8 cellular contexts compared by ENCODE assay signal in genomic region chr12:106301611-106302321, GRCh38. TPM values are rescaled to one million over a fixed set of nuclear protein-coding genes. Genes with fewer than 3 reads are reported as not detected.
DNase-seq lines count a peak whose midpoint lies in the region; ATAC-seq and TF ChIP-seq lines count a peak whose summit lies in the region.

No MANE protein-coding gene starts in this region.

- H3K4me3 ChIP-seq in coronary artery (peak overlapping the region; percentile 96), lower lobe of right lung (peak overlapping the region; percentile 97)

- peaks cover 54% of the 10 kb centered on the region for H3K4me1 ChIP-seq in lower lobe of right lung

- TF ChIP-seq CTCF in coronary artery (IDR thresholded peaks at IDR 0.05) (no peak), lower lobe of right lung (IDR thresholded peaks at IDR 0.05) (no peak)

- H3K27ac ChIP-seq in coronary artery (peak overlapping the region; percentile 97 to 98), lower lobe of right lung (peak overlapping the region; percentile 98)

- no peaks in the 10 kb centered on the region for H3K36me3 ChIP-seq in lower lobe of right lung

- DNase-seq in NCI-H2029 (lab: John Stamatoyannopoulos, UW) (peak; percentile 48), NCI-H2029 treated with DMSO at 0.1 percent for 48 hours (lab: John Stamatoyannopoulos, UW) (no peak), NCI-H2196 treated with DMSO at 0.1 percent for 48 hours (lab: John Stamatoyannopoulos, UW; ENCODE audit: unreplicated experiment) (peak; percentile 13), coronary artery (ENCODE audit: low spot score) (peak; percentile 88), lower lobe of right lung (peak; percentile 80)
- DNase-seq in activated CD4-positive, alpha-beta T cell treated with anti-CD3 and anti-CD28 coated beads, Interleukin-2, amount 50 U/mL, for 1 hour: peak; percentile 73
- peak; percentile 35 for DNase-seq in stimulated activated CD8-positive, alpha-beta memory T cell treated with anti-CD3 and anti-CD28 coated beads, Interleukin-12 subunit alpha, Interleukin-12 subunit beta, amount 100 ng/mL, for 1 hour (ENCODE audit: low read depth)

- peak; percentile 56 for ATAC-seq in HG02981 (IDR thresholded peaks at IDR 0.05; ENCODE audit: unreplicated experiment)
- peak; percentile 59 to 67 for ATAC-seq in lower lobe of right lung

- no peaks in the 10 kb centered on the region for H3K9me3 ChIP-seq in lower lobe of right lung

- H3K27me3 ChIP-seq in lower lobe of right lung (ENCODE audit: low read depth): no peaks in the 10 kb centered on the region

- intact Hi-C loops in lower lobe of right lung (cut with DNase I): loop anchor here (10.0 kb wide), 1 partner anchor 53 kb away; the partner anchor contains the start of gene POLR3B

RNA-seq across cellular contexts. Expression of gene TCP11L2, which starts 0.8 kb away (rescaled TPM):
- 56.1 TPM for total RNA-seq in lower lobe of right lung

RNA-seq across cellular contexts. Expression of gene CKAP4, which starts 53.9 kb away (rescaled TPM):
- 32.2 TPM for total RNA-seq in lower lobe of right lung

RNA-seq across cellular contexts. Expression of gene POLR3B, which starts 55.8 kb away (rescaled TPM):
- 9.6 TPM for total RNA-seq in lower lobe of right lung
